Comparison of ENCODE assay signal across 21 cellular contexts in genomic region chr16:23255000-23255399, GRCh38. TPM values are rescaled to one million over a fixed set of nuclear protein-coding genes. Genes with fewer than 3 reads are reported as not detected.
"Had no signal": no experiment of that assay in that cellular context is flagged by ENCODE, and none has a peak within 500 bp of the region (broad histone marks: within the 10 kb centered on the region; RNA-seq: fewer than 3 reads in every experiment).

No MANE protein-coding gene starts in this region.

- H3K27ac Mint-ChIP-seq: activated CD8-positive, alpha-beta memory T cell treated with anti-CD3 and anti-CD28 coated beads, Interleukin-2, amount 10 ng/mL, durations not matched to agents 7 days and 5 days; activated T-helper 2 cell treated with anti-CD3 and anti-CD28 coated beads, Interferon-gamma antibody, Interleukin-2, Interleukin-4, amounts not matched to agents 10 μg/mL and 5 μg/mL and 100 μg/mL, durations not matched to agents 14 hours and 24 hours and 36 hours; brain; T-helper 17 cell; WTC11 had no signal

- H3K27ac ChIP-seq: ascending aorta had no signal

- H3K9me3 ChIP-seq: ascending aorta had no signal

- H3K4me1 ChIP-seq: ascending aorta had no signal

- DNase-seq: activated CD4-positive, CD25-positive, alpha-beta regulatory T cell treated with anti-CD3 and anti-CD28 coated beads, Interleukin-2, amount 50 U/mL, for 72 hours; activated gamma-delta T cell treated with Interleukin-2 at 50 U/mL for 16 hours; activated naive CD4-positive, alpha-beta T cell treated with anti-CD3 and anti-CD28 coated beads, Interleukin-2, amount 50 U/mL, for 16 hours; activated T-cell treated with anti-CD3 and anti-CD28 coated beads, Interleukin-2, amount 50 U/mL, for 4 hours; cerebellar nuclear complex; MM.1S; NCI-H1105 treated with DMSO at 0.1 percent for 48 hours; NCI-H1436 treated with DMSO at 0.1 percent for 48 hours; NCI-H187; NCI-H2081; NCI-H446; NCI-H524; SIG-M5; T-helper 17 cell; T-helper 9 cell had no signal

- H3K4me3 ChIP-seq: ascending aorta had no signal

- H3K36me3 Mint-ChIP-seq: activated CD8-positive, alpha-beta memory T cell treated with anti-CD3 and anti-CD28 coated beads, Interleukin-2, amount 10 ng/mL, durations not matched to agents 7 days and 5 days; brain had no signal

- H3K27me3 ChIP-seq: ascending aorta had no signal

- H3K4me3 Mint-ChIP-seq: activated CD8-positive, alpha-beta memory T cell treated with anti-CD3 and anti-CD28 coated beads, Interleukin-2, amount 10 ng/mL, durations not matched to agents 7 days and 5 days; activated T-cell treated with anti-CD3 and anti-CD28 coated beads, Interleukin-2, amount 50 U/mL, for 4 hours; brain; T-helper 17 cell; WTC11 had no signal

- ATAC-seq: activated CD8-positive, alpha-beta memory T cell treated with anti-CD3 and anti-CD28 coated beads, Interleukin-2, amount 10 ng/mL, durations not matched to agents 7 days and 5 days; activated T-cell treated with anti-CD3 and anti-CD28 coated beads, Interleukin-2, amount 50 U/mL, for 4 hours; T-helper 17 cell; WTC11 had no signal

- H3K4me1 Mint-ChIP-seq: activated CD8-positive, alpha-beta memory T cell treated with anti-CD3 and anti-CD28 coated beads, Interleukin-2, amount 10 ng/mL, durations not matched to agents 7 days and 5 days; brain; T-helper 17 cell had no signal

- H3K36me3 ChIP-seq: ascending aorta had no signal

- H3K9me3 Mint-ChIP-seq: activated T-cell treated with anti-CD3 and anti-CD28 coated beads, Interleukin-2, amount 50 U/mL, for 4 hours; activated T-helper 2 cell treated with anti-CD3 and anti-CD28 coated beads, Interferon-gamma antibody, Interleukin-2, Interleukin-4, amounts not matched to agents 10 μg/mL and 5 μg/mL and 100 μg/mL, durations not matched to agents 14 hours and 24 hours and 36 hours had no signal

RNA-seq across cellular contexts. Expression of gene SCNN1B, which starts 47.1 kb away (rescaled TPM):
- total RNA-seq: activated CD8-positive, alpha-beta memory T cell treated with anti-CD3 and anti-CD28 coated beads, Interleukin-2, amount 10 ng/mL, durations not matched to agents 7 days and 5 days; activated T-cell treated with anti-CD3 and anti-CD28 coated beads, Interleukin-2, amount 50 U/mL, for 4 hours; activated T-helper 2 cell treated with anti-CD3 and anti-CD28 coated beads, Interferon-gamma antibody, Interleukin-2, Interleukin-4, amounts not matched to agents 10 μg/mL and 5 μg/mL and 100 μg/mL, durations not matched to agents 14 hours and 24 hours and 36 hours; cardiac septum; T-helper 17 cell had no signal
